In genomic region chr9:83583151-83584014, GRCh38 we compare ENCODE assay signal across 8 cellular contexts. TPM values are rescaled to one million over a fixed set of nuclear protein-coding genes. Genes with fewer than 3 reads are reported as not detected.
DNase-seq lines count a peak whose midpoint lies in the region; ATAC-seq and TF ChIP-seq lines count a peak whose summit lies in the region.

No MANE protein-coding gene starts in this region.

- H3K36me3 Mint-ChIP-seq in Calu3 (ENCODE audit: insufficient read depth, unreplicated experiment) (no peaks in the 10 kb centered on the region), T-cell (peaks cover 17% of the 10 kb centered on the region)

- no peak for TF ChIP-seq EP300 in Ishikawa (IDR thresholded peaks at IDR 0.05; ENCODE audit: borderline replicate concordance)

- H3K27ac Mint-ChIP-seq in Calu3 (ENCODE audit: unreplicated experiment) (no peak overlapping the region), T-cell (no peak overlapping the region)

- peak; percentile 32 for TF ChIP-seq CTCF in Calu3 (IDR thresholded peaks at IDR 0.05; ENCODE audit: unreplicated experiment)

- no TSS peak for BruUV-seq in Calu3 (replicated peaks; lab: Mats Ljungman, UMichigan)

- DNase-seq in Calu3 (peak; percentile 66), T-cell (peak in 25 of 34 experiments; percentile 4 to 46 (median 19)), epidermal melanocyte (ENCODE audit: insufficient read length, low spot score) (peak; percentile 36), myocyte (ENCODE audit: low read depth) (peak; percentile 63)

- peak; percentile 42; the same call in 1 of the 2 replicates for TF ChIP-seq RAD21 in Ishikawa (IDR thresholded peaks at IDR 0.05; ENCODE audit: low read depth)

- CTCF ChIA-PET in Calu3 (lab: Charles Lee) = interaction anchor here (1.6 kb wide), 1 partner anchor 28 kb away, joined by 4 read pairs; no protein-coding TSS in a partner anchor
- CTCF ChIA-PET in T-cell (lab: Charles Lee) = no interaction called here

- no peaks in the 10 kb centered on the region for H3K4me1 Mint-ChIP-seq in Calu3 (ENCODE audit: low read depth, unreplicated experiment)
- no peaks in the 10 kb centered on the region for H3K4me1 Mint-ChIP-seq in T-cell

- intact Hi-C loops in Calu3 (cut with micrococcal nuclease; ENCODE audit: unreplicated experiment) = no loop called here

- no peaks in the 10 kb centered on the region for H3K27me3 Mint-ChIP-seq in Calu3 (ENCODE audit: unreplicated experiment)
- H3K27me3 Mint-ChIP-seq in T-cell = no peaks in the 10 kb centered on the region

- POLR2A ChIA-PET in T-cell (lab: Charles Lee) = no interaction called here

- H3K4me3 Mint-ChIP-seq in Calu3 (ENCODE audit: low read depth, unreplicated experiment) (no peak overlapping the region), T-cell (no peak overlapping the region)

- ATAC-seq in GM19324 (IDR thresholded peaks at IDR 0.05; ENCODE audit: low FRiP score, unreplicated experiment) (peak; percentile 70), T-cell (replicated peaks in 1 of 4) (peak in 1 of 4 experiments; percentile 48), GM21381 (IDR thresholded peaks at IDR 0.05; ENCODE audit: unreplicated experiment) (no peak), GM18861 (IDR thresholded peaks at IDR 0.05; ENCODE audit: unreplicated experiment) (no peak)

- H3K9me3 Mint-ChIP-seq in Calu3 (ENCODE audit: low read depth, unreplicated experiment) (no peaks in the 10 kb centered on the region), T-cell (peaks cover 3 to 13% (median 7%) of the 10 kb centered on the region in 3 donors)

TF ChIP-seq in Ishikawa, 13 proteins besides CTCF, POLR2A, EP300 and RAD21:
- no peak for TF ChIP-seq TCF12 (IDR thresholded peaks at IDR 0.05; ENCODE audit: low read depth)
- TF ChIP-seq TEAD4 (IDR thresholded peaks at IDR 0.05) = peak; percentile 95
TF ChIP-seq in Ishikawa: peak in this region for 1.

RNA-seq across cellular contexts. Expression of gene IDNK, which starts 39.6 kb away (rescaled TPM):
- 3.7 and 4.2 TPM in 2 replicates for total RNA-seq in Calu3 (2022)
- total RNA-seq in T-cell = 10 to 100 TPM in 2 of 5 donors, 1 to 10 TPM in 3; 7.0 to 13.5 (median 9.2) TPM
- 3.2 and 3.4 TPM in 2 replicates for total RNA-seq in myocyte
- 3.5 TPM for polyA plus RNA-seq in myocyte (2012)

RNA-seq across cellular contexts. Expression of gene FRMD3, which starts 45.2 kb away (rescaled TPM):
- 0.38 and 0.93 TPM in 2 replicates for total RNA-seq in Calu3 (2022)
- total RNA-seq in T-cell = 1 to 10 TPM in 1 of 5 donors, under 1 TPM in 4; 0.35 to 1.2 (median 0.55) TPM
- total RNA-seq in myocyte = 2.9 and 8.6 TPM in 2 replicates
- polyA plus RNA-seq in myocyte (2012) = 0.37 TPM
